In genomic region chr12:130214686-130215370, GRCh38 we compare ENCODE assay signal across 18 cellular contexts. TPM values are rescaled to one million over a fixed set of nuclear protein-coding genes. Genes with fewer than 3 reads are reported as not detected.
"Had no signal": no experiment of that assay in that cellular context is flagged by ENCODE, and none has a peak within 500 bp of the region (broad histone marks: within the 10 kb centered on the region; RNA-seq: fewer than 3 reads in every experiment).

No MANE protein-coding gene starts in this region.

- H3K36me3 ChIP-seq: colonic mucosa, left lung, sigmoid colon, transverse colon had no signal

- ATAC-seq: activated CD8-positive, alpha-beta T cell treated with anti-CD3 and anti-CD28 coated beads for 36 hours; activated naive CD8-positive, alpha-beta T cell treated with anti-CD3 and anti-CD28 coated beads, Interleukin-2, amount 50 U/mL, for 24 hours; left lung had no signal

- H3K27ac ChIP-seq: colonic mucosa, left lung, sigmoid colon, transverse colon had no signal

- H3K27me3 ChIP-seq: colonic mucosa had no signal

- H3K4me3 ChIP-seq: colonic mucosa, left lung, sigmoid colon, transverse colon had no signal

- DNase-seq: activated CD8-positive, alpha-beta memory T cell treated with anti-CD3 and anti-CD28 coated beads, Interleukin-2, amount 50 U/mL, for 48 hours; activated CD8-positive, alpha-beta T cell treated with anti-CD3 and anti-CD28 coated beads for 36 hours; activated naive CD4-positive, alpha-beta T cell; activated naive CD8-positive, alpha-beta T cell treated with anti-CD3 and anti-CD28 coated beads, Interleukin-2, amount 50 U/mL, for 24 hours; colonic mucosa; effector CD8-positive, alpha-beta T cell; left lung; nephron progenitor cell; sigmoid colon; stimulated activated CD4-positive, alpha-beta T cell treated with anti-CD3 and anti-CD28 coated beads, Interleukin-2, amount 100 ng/mL, for 24 hours; stimulated activated naive CD4-positive, alpha-beta T cell; substantia nigra; transverse colon had no signal

RNA-seq across cellular contexts. Expression of gene FZD10, which starts 52.6 kb away (rescaled TPM):
- total RNA-seq: activated CD8-positive, alpha-beta T cell treated with anti-CD3 and anti-CD28 coated beads for 36 hours; activated T-helper 1 cell treated with anti-CD3 and anti-CD28 coated beads, Interleukin-12 subunit alpha, Interleukin-12 subunit beta, Interleukin-2, Interleukin-4 antibody, amounts not matched to agents 30 ng/mL and 10 ng/mL and 1 ng/mL, durations not matched to agents 14 hours and 24 hours and 36 hours; cardiac septum; fibroblast of villous mesenchyme; pulmonary artery endothelial cell; T-helper 2 cell treated with Interferon-gamma antibody and Interleukin-4, amounts not matched to agents 100 ng/mL and 5 ng/mL, for 36 hours had no signal
